9 cellular contexts compared by ENCODE assay signal in the genomic region with DNA sequence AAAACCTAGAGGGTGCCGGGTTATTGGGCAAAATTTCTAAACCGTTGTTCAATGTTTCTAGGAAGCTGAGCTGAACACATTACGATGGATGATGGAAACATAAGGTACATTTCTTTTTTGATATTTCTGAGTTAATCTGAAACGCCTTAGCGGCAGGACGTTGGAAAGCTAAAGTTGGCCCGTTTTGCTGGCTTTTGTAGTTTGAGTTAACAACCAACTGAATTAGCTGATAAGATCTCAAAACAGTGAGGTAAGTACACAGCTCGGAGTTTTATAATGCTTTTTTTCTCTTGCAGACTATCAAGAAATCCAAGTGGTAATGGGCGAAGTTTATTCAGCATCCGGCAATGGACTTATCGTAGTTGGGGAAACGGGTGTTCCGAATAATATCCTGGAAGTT.
DNase-seq lines count a peak whose midpoint lies in the region; ATAC-seq and TF ChIP-seq lines count a peak whose summit lies in the region.
"Had no signal": no experiment of that assay in that cellular context is flagged by ENCODE, and none has a peak within 500 bp of the region (broad histone marks: within the 10 kb centered on the region; RNA-seq: fewer than 3 reads in every experiment).

No MANE protein-coding gene starts in this region.

- H3K9me3 Mint-ChIP-seq in activated CD4-positive, alpha-beta T cell treated with anti-CD3 and anti-CD28 coated beads, Interleukin-2, amount 10 ng/mL, durations not matched to agents 7 days and 5 days: no peaks in the 10 kb centered on the region

- ATAC-seq in left lung: no peak
- no peak for ATAC-seq in HG02678 (IDR thresholded peaks at IDR 0.05; ENCODE audit: unreplicated experiment)

- H3K4me3 Mint-ChIP-seq in activated CD4-positive, alpha-beta T cell treated with anti-CD3 and anti-CD28 coated beads, Interleukin-2, amount 10 ng/mL, durations not matched to agents 7 days and 5 days: peak overlapping the region; percentile 87

- peak overlapping the region; percentile 85 for H3K27ac ChIP-seq in angular gyrus (ENCODE audit: low read depth, low read length)
- H3K27ac ChIP-seq in left lung: peak overlapping the region; percentile 89 to 91
- H3K27ac ChIP-seq in thymus (ENCODE audit: low read depth): peak overlapping the region; percentile 53

- peak overlapping the region; percentile 96 for H3K27ac Mint-ChIP-seq in activated CD4-positive, alpha-beta T cell treated with anti-CD3 and anti-CD28 coated beads, Interleukin-2, amount 10 ng/mL, durations not matched to agents 7 days and 5 days

- intact Hi-C loops in left lung (cut with DNase I): no loop called here

- CTCF ChIA-PET in activated CD4-positive, alpha-beta T cell treated with anti-CD3 and anti-CD28 coated beads, Interleukin-2, amount 10 ng/mL, durations not matched to agents 7 days and 5 days (lab: Charles Lee): no interaction called here

- TF ChIP-seq CTCF in left lung (IDR thresholded peaks at IDR 0.05): no peak

- H3K9me3 ChIP-seq in left lung: no peaks in the 10 kb centered on the region
- H3K9me3 ChIP-seq in thymus (ENCODE audit: control insufficient read depth): no peaks in the 10 kb centered on the region

- H3K4me3 ChIP-seq in left lung: peak overlapping the region; percentile 74 to 77
- peak overlapping the region; percentile 88 for H3K4me3 ChIP-seq in thymus (ENCODE audit: low read length)

- POLR2A ChIA-PET in activated CD4-positive, alpha-beta T cell treated with anti-CD3 and anti-CD28 coated beads, Interleukin-2, amount 10 ng/mL, durations not matched to agents 7 days and 5 days (lab: Charles Lee): interaction anchor here (0.6 kb wide), 1 partner anchor 555 kb away, joined by 4 read pairs; no protein-coding TSS in a partner anchor

- H3K27me3 ChIP-seq in left lung: no peaks in the 10 kb centered on the region
- no peaks in the 10 kb centered on the region for H3K27me3 ChIP-seq in thymus (ENCODE audit: control insufficient read depth, insufficient read depth)

- H3K4me1 Mint-ChIP-seq in activated CD4-positive, alpha-beta T cell treated with anti-CD3 and anti-CD28 coated beads, Interleukin-2, amount 10 ng/mL, durations not matched to agents 7 days and 5 days: peaks cover 42% of the 10 kb centered on the region

- H3K27me3 Mint-ChIP-seq in activated CD4-positive, alpha-beta T cell treated with anti-CD3 and anti-CD28 coated beads, Interleukin-2, amount 10 ng/mL, durations not matched to agents 7 days and 5 days: no peaks in the 10 kb centered on the region

- under 1% methylated on average over 13 of the region's 13 CpGs for WGBS in thymus

- DNase-seq in activated CD4-positive, alpha-beta T cell treated with anti-CD3 and anti-CD28 coated beads, Interleukin-2, amount 10 ng/mL, durations not matched to agents 7 days and 5 days: no peak
- DNase-seq in activated CD4-positive, alpha-beta T cell treated with anti-CD3 and anti-CD28 coated beads for 1 hour: no peak
- DNase-seq in left lung (no peak), NCI-H2227 (lab: John Stamatoyannopoulos, UW; ENCODE audit: unreplicated experiment) (no peak), NOMO-1 (lab: John Stamatoyannopoulos, UW; ENCODE audit: unreplicated experiment in 2 of 2) (no peak)
- DNase-seq: COR-L47 had no signal

- H3K4me1 ChIP-seq in left lung (peaks cover 12 to 48% of the 10 kb centered on the region in 2 donors), thymus (ENCODE audit: control insufficient read depth, insufficient read depth, low read length) (peaks cover 4% of the 10 kb centered on the region)

- H3K36me3 Mint-ChIP-seq in activated CD4-positive, alpha-beta T cell treated with anti-CD3 and anti-CD28 coated beads, Interleukin-2, amount 10 ng/mL, durations not matched to agents 7 days and 5 days (ENCODE audit: low read depth): peaks cover 34% of the 10 kb centered on the region

- H3K36me3 ChIP-seq in left lung (peaks cover 0 to 24% of the 10 kb centered on the region in 2 donors), thymus (ENCODE audit: control insufficient read depth, insufficient read depth) (peaks cover 3% of the 10 kb centered on the region)
